In genomic region chr5:61790007-61790406, GRCh38 we compare ENCODE assay signal across 13 cellular contexts.
DNase-seq lines count a peak whose midpoint lies in the region; ATAC-seq and TF ChIP-seq lines count a peak whose summit lies in the region.
"Had no signal": no experiment of that assay in that cellular context is flagged by ENCODE, and none has a peak within 500 bp of the region (broad histone marks: within the 10 kb centered on the region; RNA-seq: fewer than 3 reads in every experiment).

No MANE protein-coding gene starts in this region.

- H3K4me3 ChIP-seq in KMS-11 (IDR thresholded peaks at IDR 0.05; ENCODE audit: insufficient read depth, low read depth, low read length) (no peak overlapping the region), OCI-LY3 (ENCODE audit: low read length) (no peak overlapping the region), aorta (ENCODE audit: low read length in 2 of 2) (no peak overlapping the region)
- H3K4me3 ChIP-seq: HAP-1 had no signal

- no peaks in the 10 kb centered on the region for H3K9me3 ChIP-seq in OCI-LY3 (ENCODE audit: insufficient read depth, low read length)
- H3K9me3 ChIP-seq in aorta (ENCODE audit: control insufficient read depth, low read length), result no peaks in the 10 kb centered on the region
- H3K9me3 ChIP-seq: HAP-1 had no signal

- H3K27ac ChIP-seq in KMS-11 (peak overlapping the region; percentile 81), OCI-LY3 (ENCODE audit: low read length) (no peak overlapping the region), aorta (ENCODE audit: low read depth in 1 of 2, low read length in 2 of 2) (no peak overlapping the region)

- peaks cover 67% of the 10 kb centered on the region for H3K4me1 ChIP-seq in KMS-11 (ENCODE audit: low read depth, poor library complexity, severe bottlenecking)
- H3K4me1 ChIP-seq in OCI-LY3 (ENCODE audit: low read length), result peaks cover 23% of the 10 kb centered on the region
- H3K4me1 ChIP-seq in aorta (ENCODE audit: control insufficient read depth in 1 of 2, insufficient read depth in 2 of 2, low read length in 2 of 2), result no peaks in the 10 kb centered on the region
- H3K4me1 ChIP-seq: HAP-1 had no signal

- H3K4me2 ChIP-seq in KMS-11 (peak overlapping the region; percentile 93), OCI-LY3 (ENCODE audit: low read length) (peak overlapping the region; percentile 8; the same call in 1 of the 2 replicates)

- intact Hi-C loops in aorta (cut with DNase I), result no loop called here

- H4K20me1 ChIP-seq in KMS-11 (ENCODE audit: insufficient read depth) (no peaks in the 10 kb centered on the region), OCI-LY3 (ENCODE audit: insufficient read depth, low read length) (no peaks in the 10 kb centered on the region)

- H3K27me3 ChIP-seq in KMS-11 (ENCODE audit: insufficient read depth, low read depth), result no peaks in the 10 kb centered on the region
- no peaks in the 10 kb centered on the region for H3K27me3 ChIP-seq in OCI-LY3 (ENCODE audit: low read depth, low read length)
- peaks cover 0 to 2% of the 10 kb centered on the region in 2 donors for H3K27me3 ChIP-seq in aorta (ENCODE audit: control insufficient read depth in 1 of 2, insufficient read depth in 2 of 2, low read length in 1 of 2)

- DNase-seq in SW 1271 (lab: John Stamatoyannopoulos, UW) (no peak), aorta (no peak)
- DNase-seq: C1 segment of cervical spinal cord; CD4-positive, alpha-beta memory T cell; COR-L47; DMS153; DND-41; GOT3 had no signal

- H2AFZ ChIP-seq in KMS-11 (ENCODE audit: low read depth), result peak overlapping the region; percentile 41; the same call in 1 of the 2 replicates
- H2AFZ ChIP-seq in OCI-LY3 (ENCODE audit: low read depth, low read length), result no peak overlapping the region

- TF ChIP-seq CTCF in KMS-11 (conservative IDR thresholded peaks at IDR 0.05; ENCODE audit: low read depth, low read length) (no peak), OCI-LY3 (IDR thresholded peaks at IDR 0.05; ENCODE audit: low read depth, low read length) (no peak)

- H3K9ac ChIP-seq in KMS-11 (no peak overlapping the region; the same call in 1 of the 2 replicates), OCI-LY3 (ENCODE audit: low read length) (no peak overlapping the region)

- ATAC-seq in SK-N-SH treated with all-trans-retinoic acid at 6 μM for 48 hours (no peak), GM18517 (IDR thresholded peaks at IDR 0.05; ENCODE audit: unreplicated experiment) (no peak), aorta (ENCODE audit: low FRiP score) (no peak)

- H3K36me3 ChIP-seq in KMS-11 (ENCODE audit: insufficient read depth), result no peaks in the 10 kb centered on the region
- H3K36me3 ChIP-seq in OCI-LY3 (replicated peaks; ENCODE audit: low read depth, low read length), result no peaks in the 10 kb centered on the region
- no peaks in the 10 kb centered on the region for H3K36me3 ChIP-seq in aorta (ENCODE audit: control insufficient read depth in 1 of 2, insufficient read depth in 2 of 2, low read length in 1 of 2)
- H3K36me3 ChIP-seq: HAP-1 had no signal

- H3K79me2 ChIP-seq in KMS-11 (ENCODE audit: insufficient read depth, low read depth) (no peaks in the 10 kb centered on the region), OCI-LY3 (ENCODE audit: low read length) (no peaks in the 10 kb centered on the region)

TF ChIP-seq in SK-N-SH treated with all-trans-retinoic acid at 6 μM for 48 hours, 23 proteins besides CTCF, POLR2A, EP300 and RAD21:
- 0 out of 2 replicates have a peak, but pooled peaks have one; percentile 44 for TF ChIP-seq TSHZ2 (CRISPR knock-in tag; IDR thresholded peaks at IDR 0.05)
- no peak for TF ChIP-seq ARNTL (CRISPR knock-in tag; IDR thresholded peaks at IDR 0.05; ENCODE audit: borderline replicate concordance, low read depth)
- TF ChIP-seq TCF4 (CRISPR knock-in tag; IDR thresholded peaks at IDR 0.05; ENCODE audit: borderline replicate concordance), result peak; percentile 59; the same call in 1 of the 2 replicates
